21 cellular contexts compared by ENCODE assay signal in genomic region chr3:52731590-52731989, GRCh38. TPM values are rescaled to one million over a fixed set of nuclear protein-coding genes. Genes with fewer than 3 reads are reported as not detected.
DNase-seq lines count a peak whose midpoint lies in the region; FAIRE-seq and TF ChIP-seq lines count a peak whose summit lies in the region.
"Had no signal": no experiment of that assay in that cellular context is flagged by ENCODE, and none has a peak within 500 bp of the region (broad histone marks: within the 10 kb centered on the region; RNA-seq: fewer than 3 reads in every experiment).

No MANE protein-coding gene starts in this region.

- H3K9me3 Mint-ChIP-seq in brain (peaks cover 4 to 21% (median 11%) of the 10 kb centered on the region in 5 experiments), osteocyte (ENCODE audit: unreplicated experiment) (peaks cover 13% of the 10 kb centered on the region), endodermal cell (peaks cover 37% of the 10 kb centered on the region)

- peak; percentile 48 for FAIRE-seq in GM12892 (lab: Jason Lieb, UNC)
- FAIRE-seq: A549, G401.6, GM19239 had no signal

- H3K9me3 ChIP-seq in endodermal cell (ENCODE audit: control insufficient read depth, low read length): peaks cover 69% of the 10 kb centered on the region

- H3K27ac Mint-ChIP-seq in brain (peak overlapping the region in 4 of 5 experiments; percentile 7 to 29 (median 12)), osteocyte (ENCODE audit: unreplicated experiment) (no peak overlapping the region), endodermal cell (no peak overlapping the region)
- H3K27ac Mint-ChIP-seq: CD4-positive, CD25-positive, alpha-beta regulatory T cell; CD8-positive, alpha-beta T cell; GM23338 had no signal

- no peak for TF ChIP-seq POLR2A in GM12892 (IDR thresholded peaks at IDR 0.05; ENCODE audit: low read depth, low read length)

- H3K27ac ChIP-seq in endodermal cell (ENCODE audit: low read depth, low read length): no peak overlapping the region
- H3K27ac ChIP-seq: A549, C4-2B had no signal

- TF ChIP-seq CTCF in brain (conservative IDR thresholded peaks at IDR 0.05): no peak
- TF ChIP-seq CTCF in osteocyte (IDR thresholded peaks at IDR 0.05): no peak
- TF ChIP-seq CTCF in endodermal cell (conservative IDR thresholded peaks at IDR 0.05): no peak

- H3K4me1 ChIP-seq in endodermal cell (ENCODE audit: control insufficient read depth, insufficient read depth, low read length): no peaks in the 10 kb centered on the region
- H3K4me1 ChIP-seq: A549 had no signal

- H3K27me3 Mint-ChIP-seq in brain: peaks cover 4% of the 10 kb centered on the region
- no peaks in the 10 kb centered on the region for H3K27me3 Mint-ChIP-seq in osteocyte (ENCODE audit: unreplicated experiment)
- no peaks in the 10 kb centered on the region for H3K27me3 Mint-ChIP-seq in endodermal cell (ENCODE audit: insufficient read depth)
- H3K27me3 Mint-ChIP-seq: CD4-positive, CD25-positive, alpha-beta regulatory T cell had no signal

- no peak overlapping the region for H3K4me3 ChIP-seq in endodermal cell (ENCODE audit: low read length)
- H3K4me3 ChIP-seq: A549, GM23338 had no signal

- H3K4me1 Mint-ChIP-seq in brain: no peaks in the 10 kb centered on the region
- H3K4me1 Mint-ChIP-seq in osteocyte (ENCODE audit: unreplicated experiment): no peaks in the 10 kb centered on the region
- no peaks in the 10 kb centered on the region for H3K4me1 Mint-ChIP-seq in endodermal cell
- H3K4me1 Mint-ChIP-seq: GM23338, H9 had no signal

- DNase-seq in GM12892 (ENCODE audit: insufficient read length) (no peak), osteocyte (ENCODE audit: extremely low spot score, unreplicated experiment) (peak; percentile 60), AML-193 (lab: John Stamatoyannopoulos, UW) (no peak), NCI-H1694 treated with DMSO at 0.1 percent for 48 hours (lab: John Stamatoyannopoulos, UW) (no peak), endodermal cell (no peak)
- DNase-seq: 8988T; ACHN; Caco-2; CD4-positive, CD25-positive, alpha-beta regulatory T cell; CD8-positive, alpha-beta T cell; DMS153; DND-41; H9 had no signal

- H3K4me3 Mint-ChIP-seq in brain (no peak overlapping the region), osteocyte (ENCODE audit: unreplicated experiment) (no peak overlapping the region), endodermal cell (no peak overlapping the region)
- H3K4me3 Mint-ChIP-seq: CD4-positive, CD25-positive, alpha-beta regulatory T cell; CD8-positive, alpha-beta T cell; GM23338; H9 had no signal

- H3K36me3 Mint-ChIP-seq in brain (peaks cover 97% of the 10 kb centered on the region), osteocyte (ENCODE audit: unreplicated experiment) (peaks cover 70% of the 10 kb centered on the region), endodermal cell (ENCODE audit: low read depth) (peaks cover 94% of the 10 kb centered on the region)

- no peak overlapping the region for H3K9ac ChIP-seq in endodermal cell (ENCODE audit: extremely low read depth, low read length, poor library complexity, severe bottlenecking)

- H3K27me3 ChIP-seq in endodermal cell (ENCODE audit: control insufficient read depth, insufficient read depth, low read length, poor library complexity, severe bottlenecking): no peaks in the 10 kb centered on the region

- WGBS in endodermal cell (ENCODE audit: insufficient coverage in 1 of 2, insufficient read length in 1 of 2), 2 experiments: 90 to 92% methylated on average over 11 to 14 of the region's 14 CpGs

- H3K36me3 ChIP-seq in endodermal cell (ENCODE audit: control insufficient read depth, insufficient read depth, low read length): peaks cover 88% of the 10 kb centered on the region

RNA-seq across cellular contexts. Expression of gene SPCS1, which starts 25.7 kb away (rescaled TPM):
- polyA plus RNA-seq in GM12892 (2012; ENCODE audit: missing spikeins): 176 TPM
- 130 TPM for polyA plus RNA-seq in brain (ENCODE audit: insufficient read depth, low read depth, low replicate concordance)
- total RNA-seq in osteocyte (120 and 124 TPM in 2 replicates), endodermal cell (100 to 1,000 TPM; 101 to 113 TPM)
- polyA plus RNA-seq in endodermal cell (2013, experiment 1 of 2): 159 TPM
- polyA plus RNA-seq in endodermal cell (2013, experiment 2 of 2): 141 TPM

RNA-seq across cellular contexts. Expression of gene GLT8D1, which starts 26.0 kb away (rescaled TPM):
- 48.0 TPM for polyA plus RNA-seq in GM12892 (2012; ENCODE audit: missing spikeins)
- 29.4 TPM for polyA plus RNA-seq in brain (ENCODE audit: insufficient read depth, low read depth, low replicate concordance)
- total RNA-seq in osteocyte (86.3 and 97.4 TPM in 2 replicates), endodermal cell (10 to 100 TPM; 54.4 to 72.2 TPM)
- 85.9 TPM for polyA plus RNA-seq in endodermal cell (2013, experiment 1 of 2)
- 84.4 TPM for polyA plus RNA-seq in endodermal cell (2013, experiment 2 of 2)

RNA-seq across cellular contexts. Expression of gene NEK4, which starts 39.1 kb away (rescaled TPM):
- polyA plus RNA-seq in GM12892 (2012; ENCODE audit: missing spikeins): 9.9 TPM
- 4.6 TPM for polyA plus RNA-seq in brain (ENCODE audit: insufficient read depth, low read depth, low replicate concordance)
- total RNA-seq in osteocyte (17.3 and 23.1 TPM in 2 replicates), endodermal cell (10 to 100 TPM; 44.2 to 49.5 TPM)
- polyA plus RNA-seq in endodermal cell (2013, experiment 1 of 2): 27.0 TPM
- polyA plus RNA-seq in endodermal cell (2013, experiment 2 of 2): 24.0 TPM

RNA-seq across cellular contexts. Expression of gene GNL3, which starts 45.8 kb away (rescaled TPM):
- polyA plus RNA-seq in GM12892 (2012; ENCODE audit: missing spikeins): 191 TPM
- polyA plus RNA-seq in brain (ENCODE audit: insufficient read depth, low read depth, low replicate concordance): 13.4 TPM
- total RNA-seq in osteocyte: 65.8 and 69.8 TPM in 2 replicates
- 100 to 1,000 TPM; 101 to 107 TPM for total RNA-seq in endodermal cell
- 119 TPM for polyA plus RNA-seq in endodermal cell (2013, experiment 1 of 2)
- polyA plus RNA-seq in endodermal cell (2013, experiment 2 of 2): 105 TPM

RNA-seq across cellular contexts. Expression of gene ITIH1, which starts 45.8 kb away (rescaled TPM):
- 1.3 TPM for polyA plus RNA-seq in GM12892 (2012; ENCODE audit: missing spikeins)
- polyA plus RNA-seq in brain (ENCODE audit: insufficient read depth, low read depth, low replicate concordance): not detected
- total RNA-seq in osteocyte (not detected in 2 replicates), endodermal cell (not detected)
- polyA plus RNA-seq in endodermal cell (2013, experiment 1 of 2): not detected
- polyA plus RNA-seq in endodermal cell (2013, experiment 2 of 2): not detected
- total RNA-seq: Caco-2; CD4-positive, CD25-positive, alpha-beta regulatory T cell; CD8-positive, alpha-beta T cell; GM23338; H4; H9 had no signal
- polyA plus RNA-seq: A549; BJ; CD4-positive, CD25-positive, alpha-beta regulatory T cell; GM23338 had no signal

Comparison
In these comparisons a context has a peak if more than half of its experiments do, and no peak if none do; other contexts are left out.
1. H3K27ac Mint-ChIP-seq: peak in brain (4 of 5); none in osteocyte (single experiment) and endodermal cell (single experiment).